Comparison of ENCODE assay signal across 8 cellular contexts in genomic region chr1:227317541-227318002, GRCh38. TPM values are rescaled to one million over a fixed set of nuclear protein-coding genes. Genes with fewer than 3 reads are reported as not detected.
DNase-seq lines count a peak whose midpoint lies in the region; ATAC-seq, FAIRE-seq and TF ChIP-seq lines count a peak whose summit lies in the region.

No MANE protein-coding gene starts in this region.

- TF ChIP-seq EP300 in K562 (IDR thresholded peaks at IDR 0.05; ENCODE audit: low read length) = no peak

- H3K27me3 ChIP-seq in BJ (ENCODE audit: control insufficient read depth, insufficient read depth, low read length) (no peaks in the 10 kb centered on the region), H7 (ENCODE audit: control insufficient read depth, insufficient read depth, low read length) (no peaks in the 10 kb centered on the region), K562 (ENCODE audit: control insufficient read depth in 2 of 2, insufficient read depth in 2 of 2, low read length in 2 of 2) (no peaks in the 10 kb centered on the region), rectal smooth muscle tissue (ENCODE audit: control insufficient read depth, insufficient read depth, low read length) (no peaks in the 10 kb centered on the region)

- CTCF ChIA-PET in BJ (lab: Yijun Ruan, JAX) = no interaction called here
- CTCF ChIA-PET in K562 (lab: Yijun Ruan, JAX; ENCODE audit: low intra/inter-chr PET ratio) = interaction anchor here (0.6 to 1.1 kb wide), 2 partner anchors 120 to 1844 kb away, joined by 3 read pairs; no protein-coding TSS in a partner anchor

- H3K4me3 ChIP-seq in BJ (ENCODE audit: low read depth, low read length) (peak overlapping the region; percentile 60), H7 (ENCODE audit: insufficient read depth, low read depth, low read length) (peak overlapping the region; percentile 84), K562 (peak overlapping the region; percentile 77), iPS-11a (ENCODE audit: low read depth, low read length) (peak overlapping the region; percentile 81), rectal smooth muscle tissue (ENCODE audit: low read length) (peak overlapping the region; percentile 93)

- intact Hi-C loops in K562 (cut with micrococcal nuclease) = loop anchor here (2.0 to 10.0 kb wide), 5 partner anchors 79 to 373 kb away; partner anchors contain the start of gene COQ8A

- peaks cover 9 to 14% of the 10 kb centered on the region in 2 experiments; a peak in 4 of 5 replicates for H3K4me1 ChIP-seq in K562 (replicated peaks in 1 of 2; ENCODE audit: control insufficient read depth in 2 of 2, insufficient read depth in 2 of 2, low read length in 2 of 2)
- H3K4me1 ChIP-seq in rectal smooth muscle tissue (ENCODE audit: control insufficient read depth, insufficient read depth, low read length) = no peaks in the 10 kb centered on the region

- POLR2A ChIA-PET in BJ (lab: Charles Lee) (no interaction called here), K562 (lab: Yijun Ruan, JAX) (interaction anchor here (0.5 to 3.3 kb wide), 3 partner anchors 11 to 90 kb away, joined by 3 to 31 read pairs (median 4); no protein-coding TSS in a partner anchor)

- TF ChIP-seq POLR2A in K562 (conservative IDR thresholded peaks at IDR 0.05) = no peak

- peak overlapping the region; percentile 88; the same call in 1 of the 2 replicates for H3K4me2 ChIP-seq in K562 (ENCODE audit: insufficient read depth, low read length)

- ATAC-seq in K562 = peak; percentile 36
- no peak for ATAC-seq in GM19328 (IDR thresholded peaks at IDR 0.05; ENCODE audit: unreplicated experiment)

- H3K79me2 ChIP-seq in K562 (ENCODE audit: control insufficient read depth, insufficient read depth, low read length) = peaks cover 60% of the 10 kb centered on the region

- H2AFZ ChIP-seq in K562 (ENCODE audit: low read depth, low read length) = peak overlapping the region; percentile 51

- BruUV-seq in K562 (replicated peaks; lab: Mats Ljungman, UMichigan) = no TSS peak

- DNase-seq in BJ (ENCODE audit: low read depth) (peak; percentile 23), H7 (peak; percentile 77), NCI-H748 (lab: John Stamatoyannopoulos, UW; ENCODE audit: unreplicated experiment) (peak; percentile 55), K562 (ENCODE audit: extremely low read depth in 1 of 4, low spot score in 3 of 4) (peak; percentile 50 to 78 (median 62))
- DNase-seq in stimulated activated naive CD4-positive, alpha-beta T cell treated with Interleukin-2 at 50 U/mL for 16 hours (lab: John Stamatoyannopoulos, UW) = no peak

- no peaks in the 10 kb centered on the region; the same call in 1 of the 2 replicates for H4K20me1 ChIP-seq in K562 (replicated peaks; ENCODE audit: control insufficient read depth, insufficient read depth, low read length)

- H3K9me1 ChIP-seq in K562 (ENCODE audit: control insufficient read depth, insufficient read depth, low read length) = no peaks in the 10 kb centered on the region

- WGBS in K562 (ENCODE audit: insufficient coverage, low coverage, missing lambda C conversion rate) = 1% methylated on average over 28 of the region's 28 CpGs

- in situ Hi-C loops in K562 (cut with MboI) = no loop called here

- TF ChIP-seq CTCF in BJ (IDR thresholded peaks at IDR 0.05; ENCODE audit: insufficient read depth, low read depth, low read length) (peak; percentile 35), K562 (IDR thresholded peaks at IDR 0.05 in 2 of 3, conservative IDR thresholded peaks at IDR 0.05 in 1 of 3; ENCODE audit: insufficient read depth in 2 of 3, low read depth in 1 of 3, low read length in 3 of 3) (peak in 2 of 3 experiments; percentile 33; a peak in 3 of 6 replicates)

- FAIRE-seq in K562 (lab: Jason Lieb, UNC) = peak; percentile 78

- H3K9ac ChIP-seq in K562 (ENCODE audit: insufficient read depth in 1 of 2, low read depth in 2 of 2, low read length in 2 of 2) (peak overlapping the region; percentile 81 to 96), rectal smooth muscle tissue (ENCODE audit: low read length) (peak overlapping the region; percentile 80)

- 0 out of 4 replicates have a peak, but pooled peaks of 1 of the 2 experiments have one; percentile 13 for TF ChIP-seq RAD21 in K562 (CRISPR knock-in tag; conservative IDR thresholded peaks at IDR 0.05 in 1 of 2, IDR thresholded peaks at IDR 0.05 in 1 of 2)

- H3K9me3 ChIP-seq in K562 (replicated peaks; ENCODE audit: control insufficient read depth, insufficient read depth, low read depth, low read length) = no peaks in the 10 kb centered on the region

- H3K27ac ChIP-seq in K562 (ENCODE audit: extremely low read depth, low read depth, low read length) (peak overlapping the region; percentile 88), rectal smooth muscle tissue (ENCODE audit: low read depth, low read length) (peak overlapping the region; percentile 93)

- 0 out of 2 replicates have a peak, but pooled peaks cover 1% of the 10 kb centered on the region for H3K36me3 ChIP-seq in BJ (ENCODE audit: control insufficient read depth, insufficient read depth, low read length)
- no peaks in the 10 kb centered on the region for H3K36me3 ChIP-seq in H7 (replicated peaks; ENCODE audit: control insufficient read depth, insufficient read depth, low read length)
- H3K36me3 ChIP-seq in K562 (ENCODE audit: control insufficient read depth, insufficient read depth, low read length) = no peaks in the 10 kb centered on the region
- H3K36me3 ChIP-seq in rectal smooth muscle tissue (ENCODE audit: control insufficient read depth, insufficient read depth, low read length) = no peaks in the 10 kb centered on the region

TF ChIP-seq in K562, 482 proteins besides CTCF, POLR2A, EP300 and RAD21 (continues in another document):
- no peak for TF ChIP-seq RFX5 (IDR thresholded peaks at IDR 0.05; ENCODE audit: low read depth, low read length)
- 0 out of 2 replicates have a peak, but pooled peaks have one; percentile 26 for TF ChIP-seq NCOA1 (IDR thresholded peaks at IDR 0.05; ENCODE audit: low read depth)
- peak; percentile 73 for TF ChIP-seq CEBPB (tag; IDR thresholded peaks at IDR 0.05)
- TF ChIP-seq RBM15 (IDR thresholded peaks at IDR 0.05; ENCODE audit: insufficient read depth, low read length) = no peak
- TF ChIP-seq, protein P1, sequence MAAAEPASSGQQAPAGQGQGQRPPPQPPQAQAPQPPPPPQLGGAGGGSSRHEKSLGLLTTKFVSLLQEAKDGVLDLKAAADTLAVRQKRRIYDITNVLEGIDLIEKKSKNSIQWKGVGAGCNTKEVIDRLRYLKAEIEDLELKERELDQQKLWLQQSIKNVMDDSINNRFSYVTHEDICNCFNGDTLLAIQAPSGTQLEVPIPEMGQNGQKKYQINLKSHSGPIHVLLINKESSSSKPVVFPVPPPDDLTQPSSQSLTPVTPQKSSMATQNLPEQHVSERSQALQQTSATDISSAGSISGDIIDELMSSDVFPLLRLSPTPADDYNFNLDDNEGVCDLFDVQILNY (CRISPR knock-in tag; IDR thresholded peaks at IDR 0.05) = no peak
- TF ChIP-seq ZNF507 (tag; conservative IDR thresholded peaks at IDR 0.05) = no peak
- 0 out of 2 replicates have a peak, but pooled peaks have one; percentile 72 for TF ChIP-seq OTX1 (CRISPR knock-in tag; IDR thresholded peaks at IDR 0.05)
- peak; percentile 69 for TF ChIP-seq ZNF384 (IDR thresholded peaks at IDR 0.05; ENCODE audit: low read depth, low read length)
- TF ChIP-seq SMARCA4 (IDR thresholded peaks at IDR 0.05) = peak; percentile 70; the same call in 1 of the 2 replicates
- TF ChIP-seq EWSR1 (IDR thresholded peaks at IDR 0.05; ENCODE audit: borderline replicate concordance, low read depth, partially characterized antibody) = no peak
- no peak for TF ChIP-seq MEF2D (tag; conservative IDR thresholded peaks at IDR 0.05; ENCODE audit: low read depth)
- peak; percentile 54; the same call in 1 of the 2 replicates for TF ChIP-seq ARID2 (IDR thresholded peaks at IDR 0.05)
- no peak for TF ChIP-seq CREB5 (CRISPR knock-in tag; IDR thresholded peaks at IDR 0.05)
- no peak for TF ChIP-seq ZNF282 (CRISPR knock-in tag; IDR thresholded peaks at IDR 0.05)
- TF ChIP-seq NCOA4 (IDR thresholded peaks at IDR 0.05; ENCODE audit: partially characterized antibody) = no peak

RNA-seq across cellular contexts. Expression of gene CDC42BPA, which starts 0.7 kb away (rescaled TPM):
- polyA plus RNA-seq in BJ (2011; rRNA removed) (17.9 and 24.8 TPM in 2 replicates), K562 (2011; rRNA removed) (27.7 and 44.1 TPM in 2 replicates), K562 (2014; fragmentation: Illumina TruSeq; extraction: Trizol) (31.6 and 34.5 TPM in 2 replicates), K562 (2014; fragmentation: Nextera tagmentation; extraction: Ambion mirVana) (10 to 100 TPM in 1 of 2 experiments, 1 to 10 TPM in 1; 8.0 to 52.1 TPM), K562 (2014; rRNA removed) (27.0 and 27.4 TPM in 2 replicates)
- 34.9 and 36.8 TPM in 2 replicates for polyA minus RNA-seq in BJ (2011; rRNA and poly(A)+ RNA removed)
- total RNA-seq in H7 (2014; rRNA removed; shearing (Covaris generic)) = 26.1 and 32.4 TPM in 2 replicates
- 57.9 and 301 TPM in 2 replicates for total RNA-seq in K562 (2011; cell fraction: chromatin; rRNA removed; ENCODE audit: low replicate concordance)
- 30.5 and 47.2 TPM in 2 replicates for total RNA-seq in K562 (2011; cell fraction: nucleolus; rRNA removed)
- total RNA-seq in K562 (2011; cell fraction: nucleoplasm; rRNA removed) = 88.9 and 189 TPM in 2 replicates
- total RNA-seq in K562 (2014; rRNA removed) (41.1 and 57.4 TPM in 2 replicates), K562 (2014; rRNA removed; fragmentation: Illumina TruSeq; extraction: Trizol) (69.8 and 76.9 TPM in 2 replicates), K562 (2015; rRNA removed; fragmentation: Illumina TruSeq; extraction: Trizol) (73.9 and 77.5 TPM in 2 replicates), K562 (2021) (49.8 and 54.9 TPM in 2 replicates)
- polyA plus RNA-seq in K562 (2011; cell fraction: cytosol; rRNA removed) = 16.9 and 17.7 TPM in 2 replicates
- polyA plus RNA-seq in K562 (2011; cell fraction: nucleus; rRNA removed) = 29.4 and 39.0 TPM in 2 replicates
- polyA plus RNA-seq in K562 (2012) = 25.7 and 29.0 TPM in 2 replicates
- polyA minus RNA-seq in K562 (2011; rRNA and poly(A)+ RNA removed) = 164 and 196 TPM in 2 replicates
- 34.5 and 62.7 TPM in 2 replicates for polyA minus RNA-seq in K562 (2011; cell fraction: cytosol; rRNA and poly(A)+ RNA removed)
- polyA minus RNA-seq in K562 (2011; cell fraction: nucleus; rRNA and poly(A)+ RNA removed) = 138 and 164 TPM in 2 replicates
